Comparison of ENCODE assay signal across 1 cellular context in genomic region chr1:212098771-212099170, GRCh38.
TF ChIP-seq lines count a peak whose summit lies in the region.

No MANE protein-coding gene starts in this region.

TF ChIP-seq in GM23338, 12 proteins besides CTCF, POLR2A, EP300 and RAD21 (continued from another document):
- TF ChIP-seq ZNF462 (CRISPR knock-in tag; IDR thresholded peaks at IDR 0.05) (no peak), ZNF331 (CRISPR knock-in tag; IDR thresholded peaks at IDR 0.05; ENCODE audit: low read depth) (no peak), ETS1 (IDR thresholded peaks at IDR 0.05) (no peak), ZNF114 (CRISPR knock-in tag; IDR thresholded peaks at IDR 0.05) (no peak), EZH2 (IDR thresholded peaks at IDR 0.05; ENCODE audit: low read depth, unreplicated experiment) (no peak), REST (IDR thresholded peaks at IDR 0.05; ENCODE audit: unreplicated experiment) (no peak), EZH2phosphoT487 (IDR thresholded peaks at IDR 0.05; ENCODE audit: unreplicated experiment) (no peak)
